ENCODE assay signal across 8 cellular contexts in genomic region chr11:22829231-22830081, GRCh38. TPM values are rescaled to one million over a fixed set of nuclear protein-coding genes. Genes with fewer than 3 reads are reported as not detected.
DNase-seq lines count a peak whose midpoint lies in the region; ATAC-seq and TF ChIP-seq lines count a peak whose summit lies in the region.

SVIP (minus strand) TSS chr11:22829801; CDS start chr11:22829748, 53 bp downstream.

- TF ChIP-seq CTCF in RWPE1 (conservative IDR thresholded peaks at IDR 0.05; ENCODE audit: low read depth) (peak; percentile 49), fibroblast of the aortic adventitia (IDR thresholded peaks at IDR 0.05; ENCODE audit: insufficient read depth, low read length) (peak; percentile 76), nephron (IDR thresholded peaks at IDR 0.05; ENCODE audit: unreplicated experiment in 3 of 3) (peak; percentile 43 to 68 (median 57))

- peak within 1 kb of the TSS; percentile 93 to 98 (median 97) for H3K4me3 Mint-ChIP-seq in nephron

- peak within 1 kb of the TSS; percentile 88 for H3K4me3 ChIP-seq in fibroblast of the aortic adventitia (ENCODE audit: low read depth, low read length)

- peaks cover 4% of the 10 kb centered on the region for H3K27me3 Mint-ChIP-seq in nephron (ENCODE audit: low read depth)

- H3K9me3 Mint-ChIP-seq in nephron: no peaks in the 10 kb centered on the region

- peaks cover 8% of the 10 kb centered on the region for H3K4me1 Mint-ChIP-seq in nephron

- H3K27ac Mint-ChIP-seq in nephron: peak within 1 kb of the TSS; percentile 74 to 89 (median 88)

- CTCF ChIA-PET in RWPE1 (lab: Yijun Ruan, JAX): interaction anchor here (0.9 kb wide), 1 partner anchor 42 kb away, joined by 3 read pairs; no protein-coding TSS in a partner anchor

- DNase-seq in EH (ENCODE audit: low read depth) (peak; percentile 83), RWPE1 (ENCODE audit: low spot score) (peak; percentile 88), fibroblast of the aortic adventitia (ENCODE audit: low read depth) (peak; percentile 86)
- DNase-seq in activated effector memory CD4-positive, alpha-beta T cell treated with Interleukin-2 at 50 U/mL for 16 hours: peak; percentile 87
- DNase-seq in stimulated activated naive CD8-positive, alpha-beta T cell treated with anti-CD3 and anti-CD28 coated beads, Interleukin-15, Interleukin-2, amounts not matched to agents 100 U/mL and 50 U/mL, for 24 hours: peak; percentile 97

- H3K9me3 ChIP-seq in KOPT-K1 (ENCODE audit: insufficient read depth, low read length, poor library complexity, severe bottlenecking): no peaks in the 10 kb centered on the region

- POLR2A ChIA-PET in RWPE1 (lab: Yijun Ruan, JAX; ENCODE audit: low non-redundant PET): interaction anchor here (0.5 to 0.6 kb wide), 3 partner anchors 91 to 289 kb away, joined by 3 to 5 read pairs (median 3); no protein-coding TSS in a partner anchor

- peak; percentile 96 for ATAC-seq in GM21825 (IDR thresholded peaks at IDR 0.05; ENCODE audit: unreplicated experiment)
- peak; percentile 93 for ATAC-seq in stimulated activated naive CD8-positive, alpha-beta T cell treated with anti-CD3 and anti-CD28 coated beads, Interleukin-15, Interleukin-2, amounts not matched to agents 100 U/mL and 50 U/mL, for 24 hours

- H3K27ac ChIP-seq in KOPT-K1 (ENCODE audit: low read depth, low read length, poor library complexity, severe bottlenecking) (peak within 1 kb of the TSS; percentile 55), RWPE1 (peak within 1 kb of the TSS; percentile 48)

- H3K36me3 ChIP-seq in KOPT-K1 (ENCODE audit: insufficient read depth, low read length): peaks cover 17% of the 10 kb centered on the region

- H3K36me3 Mint-ChIP-seq in nephron (ENCODE audit: low read depth): peaks cover 8% of the 10 kb centered on the region

RNA-seq across cellular contexts. Expression of gene SVIP, which starts in this region (rescaled TPM):
- 4.1 and 6.9 TPM in 2 replicates for total RNA-seq in fibroblast of the aortic adventitia (ENCODE audit: low replicate concordance)

Comparison
In these comparisons a context has a peak if more than half of its experiments do, and no peak if none do; other contexts are left out.
1. Peak in every context shown above with its lines: DNase-seq, ATAC-seq, H3K4me3 ChIP-seq and H3K27ac ChIP-seq.